In the genomic region with DNA sequence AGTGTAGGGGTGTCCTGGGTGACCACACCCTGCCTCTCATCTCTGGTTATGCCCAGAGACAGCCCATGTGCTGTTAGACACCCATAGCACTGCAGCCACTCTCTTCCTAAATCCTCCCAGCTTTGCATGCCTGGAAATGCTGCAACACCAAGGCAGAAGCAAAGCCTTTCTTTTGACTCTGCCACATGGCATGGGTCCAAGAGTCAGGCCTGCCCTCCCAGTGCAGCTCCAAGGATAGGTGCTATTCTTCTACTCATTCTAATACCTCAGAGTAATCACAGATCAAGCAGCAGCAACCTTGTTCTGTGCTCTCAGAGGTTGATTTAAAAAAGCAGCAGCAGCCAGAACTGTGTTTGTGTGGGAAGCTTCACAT, we compare ENCODE assay signal across 15 cellular contexts. TPM values are rescaled to one million over a fixed set of nuclear protein-coding genes. Genes with fewer than 3 reads are reported as not detected.
A peak's percentile ranks its signal among the peaks of the same experiment; 100 is the strongest.
DNase-seq lines count a peak whose midpoint lies in the region; ATAC-seq, FAIRE-seq and TF ChIP-seq lines count a peak whose summit lies in the region.
"Had no signal": no experiment of that assay in that cellular context is flagged by ENCODE, and none has a peak within 500 bp of the region (broad histone marks: within the 10 kb centered on the region; RNA-seq: fewer than 3 reads in every experiment).

No MANE protein-coding gene starts in this region.

- H3K23ac ChIP-seq in H9 (ENCODE audit: insufficient read length, low read depth, low read length): no peak overlapping the region

- H3K79me1 ChIP-seq in H9 (ENCODE audit: insufficient read depth, low read depth, low read length, poor library complexity, severe bottlenecking): no peaks in the 10 kb centered on the region

- H4K8ac ChIP-seq in H9 (replicated peaks; ENCODE audit: insufficient read length, low read depth, low read length): no peak overlapping the region

- no peak overlapping the region for H4K91ac ChIP-seq in H9 (ENCODE audit: insufficient read length, low read depth, low read length)

- H4K5ac ChIP-seq in H9 (ENCODE audit: insufficient read length, low read depth, low read length): no peak overlapping the region

- peak; percentile 44 for ATAC-seq in GM12878
- no peak for ATAC-seq in psoas muscle
- no peak for ATAC-seq in GM19463 (IDR thresholded peaks at IDR 0.05; ENCODE audit: unreplicated experiment)
- ATAC-seq: activated T-cell treated with anti-CD3 and anti-CD28 coated beads, Interleukin-2, amount 50 U/mL, for 4 hours; natural killer cell treated with Interleukin-12 subunit alpha and Interleukin-12 subunit beta and Interleukin-15 and Interleukin-18, amount 100 ng/mL, for 72 hours had no signal

- no peaks in the 10 kb centered on the region for H3K9me3 ChIP-seq in H9 (ENCODE audit: control insufficient read depth, low read depth, low read length)
- H3K9me3 ChIP-seq in GM12878 (replicated peaks; ENCODE audit: control insufficient read depth, insufficient read depth, low read length): no peaks in the 10 kb centered on the region; the same call in 2 of the 3 replicates
- H3K9me3 ChIP-seq in left ventricle myocardium inferior (replicated peaks): no peaks in the 10 kb centered on the region
- H3K9me3 ChIP-seq in psoas muscle: no peaks in the 10 kb centered on the region
- H3K9me3 ChIP-seq: esophagus squamous epithelium had no signal

- FAIRE-seq in GM12878 (lab: Jason Lieb, UNC): no peak
- FAIRE-seq: astrocyte had no signal

- no peak for TF ChIP-seq EP300 in GM12878 (IDR thresholded peaks at IDR 0.05; ENCODE audit: borderline replicate concordance in 1 of 2, control insufficient read depth in 1 of 2, low read depth in 2 of 2, low read length in 2 of 2)

- H3K4me3 ChIP-seq in GM12878: no peak overlapping the region
- H3K4me3 ChIP-seq in left ventricle myocardium inferior: no peak overlapping the region
- H3K4me3 ChIP-seq in psoas muscle: no peak overlapping the region
- H3K4me3 ChIP-seq: esophagus squamous epithelium had no signal

- no peaks in the 10 kb centered on the region for H3K36me3 ChIP-seq in GM12878 (ENCODE audit: control insufficient read depth in 2 of 2, insufficient read depth in 2 of 2, low read length in 1 of 2)
- no peaks in the 10 kb centered on the region for H3K36me3 ChIP-seq in left ventricle myocardium inferior
- H3K36me3 ChIP-seq in psoas muscle (ENCODE audit: insufficient read depth in 1 of 2, low read depth in 1 of 2): no peaks in the 10 kb centered on the region
- H3K36me3 ChIP-seq: esophagus squamous epithelium had no signal

- no peak for TF ChIP-seq CTCF in 22Rv1 (IDR thresholded peaks at IDR 0.05)
- TF ChIP-seq CTCF in H9 (conservative IDR thresholded peaks at IDR 0.05): no peak
- no peak for TF ChIP-seq CTCF in GM12878 (IDR thresholded peaks at IDR 0.05 in 2 of 3, conservative IDR thresholded peaks at IDR 0.05 in 1 of 3; ENCODE audit: control insufficient read depth in 2 of 3, extremely low read depth in 1 of 3, insufficient read depth in 1 of 3, low read depth in 3 of 3, low read length in 3 of 3)
- no peak for TF ChIP-seq CTCF in left ventricle myocardium inferior (IDR thresholded peaks at IDR 0.05; ENCODE audit: borderline replicate concordance)
- TF ChIP-seq CTCF in psoas muscle (IDR thresholded peaks at IDR 0.05): no peak

- SMC1A ChIA-PET in GM12878 (lab: Charles Lee; ENCODE audit: uncharacterized antibody, unreplicated experiment): interaction anchor here (1.2 kb wide), 1 partner anchor 9 kb away, joined by 3 read pairs; no protein-coding TSS in a partner anchor

- H3K4me1 ChIP-seq in H9 (ENCODE audit: insufficient read depth, low read length) (peaks cover 2% of the 10 kb centered on the region; the same call in 1 of the 2 replicates), GM12878 (ENCODE audit: control insufficient read depth, insufficient read depth, low read length) (peaks cover 7% of the 10 kb centered on the region; the same call in 1 of the 2 replicates), left ventricle myocardium inferior (peaks cover 55% of the 10 kb centered on the region), psoas muscle (no peaks in the 10 kb centered on the region)

- in situ Hi-C loops in GM12878 (cut with MboI): no loop called here

- no peaks in the 10 kb centered on the region for H3K36me3 Mint-ChIP-seq in H9 (ENCODE audit: insufficient read depth in 1 of 3, low read depth in 3 of 3)
- H3K36me3 Mint-ChIP-seq: natural killer cell treated with Interleukin-12 subunit alpha and Interleukin-12 subunit beta and Interleukin-15 and Interleukin-18, amount 100 ng/mL, for 72 hours had no signal

- H3K4me3 Mint-ChIP-seq in H9: no peak overlapping the region
- H3K4me3 Mint-ChIP-seq: activated T-cell treated with anti-CD3 and anti-CD28 coated beads, Interleukin-2, amount 50 U/mL, for 4 hours; natural killer cell treated with Interleukin-12 subunit alpha and Interleukin-12 subunit beta and Interleukin-15 and Interleukin-18, amount 100 ng/mL, for 72 hours had no signal

- H3K23me2 ChIP-seq in H9 (ENCODE audit: insufficient read length, low read depth, low read length, poor library complexity, severe bottlenecking): no peaks in the 10 kb centered on the region

- TF ChIP-seq RAD21 in GM12878 (IDR thresholded peaks at IDR 0.05; ENCODE audit: insufficient read depth, low read depth, low read length): no peak

- RAD21 ChIA-PET in GM12878 (lab: Charles Lee; ENCODE audit: unreplicated experiment): interaction anchor here (0.7 to 1.0 kb wide), 2 partner anchors 20 to 61 kb away, joined by 3 read pairs; no protein-coding TSS in a partner anchor

- intact Hi-C loops in GM12878 (cut with micrococcal nuclease; ENCODE audit: unreplicated experiment) (no loop called here), left ventricle myocardium inferior (cut with micrococcal nuclease) (no loop called here), psoas muscle (cut with DNase I) (no loop called here)

- no peaks in the 10 kb centered on the region for H3K79me2 ChIP-seq in H9 (ENCODE audit: insufficient read depth, low read length)
- no peaks in the 10 kb centered on the region for H3K79me2 ChIP-seq in GM12878 (ENCODE audit: control insufficient read depth, insufficient read depth, low read length)

- no TSS peak for BruUV-seq in GM12878 (replicated peaks; lab: Mats Ljungman, UMichigan)

- H3K9me3 Mint-ChIP-seq in H9: no peaks in the 10 kb centered on the region
- H3K9me3 Mint-ChIP-seq: activated T-cell treated with anti-CD3 and anti-CD28 coated beads, Interleukin-2, amount 50 U/mL, for 4 hours; natural killer cell treated with Interleukin-12 subunit alpha and Interleukin-12 subunit beta and Interleukin-15 and Interleukin-18, amount 100 ng/mL, for 72 hours had no signal

- no peak overlapping the region for H2BK15ac ChIP-seq in H9 (ENCODE audit: low read depth, low read length)

- no peak overlapping the region for H3K4ac ChIP-seq in H9 (ENCODE audit: low read depth, low read length)

- TF ChIP-seq POLR2A in GM12878 (IDR thresholded peaks at IDR 0.05; ENCODE audit: low read depth, low read length): no peak

- H3K27ac ChIP-seq in 22Rv1 (peak overlapping the region; percentile 82), H9 (ENCODE audit: insufficient read length, low read depth, low read length) (no peak overlapping the region), GM12878 (ENCODE audit: control insufficient read depth, insufficient read depth) (no peak overlapping the region), left ventricle myocardium inferior (replicated peaks) (peak overlapping the region; percentile 58), psoas muscle (no peak overlapping the region)

- POLR2A ChIA-PET in GM12878 (lab: Charles Lee): no interaction called here

- H3K18ac ChIP-seq in H9 (ENCODE audit: insufficient read length, low read depth, low read length): no peak overlapping the region

- H3K9ac ChIP-seq in H9 (ENCODE audit: extremely low read depth, insufficient read length, low read length): no peak overlapping the region
- H3K9ac ChIP-seq in GM12878 (ENCODE audit: control insufficient read depth, insufficient read depth, low read length): no peak overlapping the region

- H2BK120ac ChIP-seq in H9 (ENCODE audit: low read depth, low read length, poor library complexity, severe bottlenecking): no peak overlapping the region

- H2BK12ac ChIP-seq in H9 (ENCODE audit: insufficient read length, low read depth, low read length): no peak overlapping the region

- CTCF ChIA-PET in GM12878 (lab: Yijun Ruan, JAX): interaction anchor here (1.4 kb wide), 1 partner anchor 12 kb away, joined by 4 read pairs; no protein-coding TSS in a partner anchor

- no peak overlapping the region for H2BK5ac ChIP-seq in H9 (ENCODE audit: insufficient read length, low read length)

- no peaks in the 10 kb centered on the region for H4K20me1 ChIP-seq in H9 (ENCODE audit: control insufficient read depth, insufficient read depth, insufficient read length)
- no peaks in the 10 kb centered on the region for H4K20me1 ChIP-seq in GM12878 (ENCODE audit: control insufficient read depth, insufficient read depth)

- H3K27me3 ChIP-seq in H9 (ENCODE audit: insufficient read depth, low read length) (no peaks in the 10 kb centered on the region), GM12878 (replicated peaks in 1 of 2; ENCODE audit: control insufficient read depth in 2 of 2, insufficient read depth in 2 of 2, low read length in 1 of 2) (no peaks in the 10 kb centered on the region), left ventricle myocardium inferior (ENCODE audit: low read depth) (no peaks in the 10 kb centered on the region), psoas muscle (ENCODE audit: insufficient read depth in 3 of 3, low read length in 2 of 3) (peaks cover 0 to 4% (median 0%) of the 10 kb centered on the region in 3 donors)
- H3K27me3 ChIP-seq: esophagus squamous epithelium had no signal

- no peak overlapping the region for H3K4me2 ChIP-seq in H9 (ENCODE audit: insufficient read depth, insufficient read length, low read length)
- H3K4me2 ChIP-seq in GM12878 (ENCODE audit: control insufficient read depth, insufficient read depth): no peak overlapping the region

- H2BK20ac ChIP-seq in H9 (ENCODE audit: low read depth, low read length, poor library complexity, severe bottlenecking): no peak overlapping the region

- H3T11ph ChIP-seq in H9 (ENCODE audit: low read length): no peak overlapping the region

- no peaks in the 10 kb centered on the region for H3K27me3 Mint-ChIP-seq in H9 (ENCODE audit: low read depth)

- H3K56ac ChIP-seq in H9 (ENCODE audit: insufficient read length, low read depth, low read length): no peak overlapping the region

- DNase-seq in H9 (no peak), GM12878 (ENCODE audit: low read depth, low spot score) (no peak), left ventricle myocardium inferior (no peak), psoas muscle (no peak), GM19240 (ENCODE audit: insufficient read length, low spot score) (no peak)
- no peak for DNase-seq in stimulated activated CD4-positive, alpha-beta T cell treated with anti-CD3 and anti-CD28 coated beads, Interleukin-4, amount 100 ng/mL, for 1 hour
- DNase-seq: activated T-cell treated with anti-CD3 and anti-CD28 coated beads, Interleukin-2, amount 50 U/mL, for 4 hours; esophagus squamous epithelium; GOT3; NCI-H1694 treated with DMSO at 0.1 percent for 48 hours; stimulated activated CD4-positive, alpha-beta T cell treated with anti-CD3 and anti-CD28 coated beads, Interleukin-15, amount 100 ng/mL, for 24 hours had no signal

- H2AK5ac ChIP-seq in H9 (ENCODE audit: insufficient read length, low read length): no peak overlapping the region

- H3K14ac ChIP-seq in H9 (ENCODE audit: insufficient read depth, low read length): no peak overlapping the region

- H3K27ac Mint-ChIP-seq in H9: peak overlapping the region; percentile 14 to 71 (median 38); a peak in 3 of 7 replicates
- H3K27ac Mint-ChIP-seq: natural killer cell treated with Interleukin-12 subunit alpha and Interleukin-12 subunit beta and Interleukin-15 and Interleukin-18, amount 100 ng/mL, for 72 hours had no signal

- H3K4me1 Mint-ChIP-seq in H9: peaks cover 23 to 28% of the 10 kb centered on the region in 2 experiments

- no peak overlapping the region for H2AFZ ChIP-seq in H9 (ENCODE audit: low read length)
- H2AFZ ChIP-seq in GM12878 (ENCODE audit: control insufficient read depth, low read depth, low read length): no peak overlapping the region

RNA-seq across cellular contexts. Expression of a gene that starts 23.4 kb away (rescaled TPM):
- total RNA-seq in H9 (2021) (0.44 and 0.48 TPM in 2 replicates), GM12878 (2014; rRNA removed) (1.3 and 2.3 TPM in 2 replicates), GM12878 (2014; rRNA removed; fragmentation: Illumina TruSeq; extraction: Trizol) (0.88 and 1.2 TPM in 2 replicates), GM12878 (2021) (1.4 and 2.1 TPM in 2 replicates), left ventricle myocardium inferior (0.38 TPM), psoas muscle (not detected)
- total RNA-seq in GM12878 (2013; cell fraction: nucleolus; rRNA removed): 83.6 and 99.6 TPM in 2 replicates
- 0.21 TPM for polyA plus RNA-seq in GM12878 (2011; ENCODE audit: low read depth)
- polyA plus RNA-seq in GM12878 (2011; rRNA removed) (3.2 and 5.7 TPM in 2 replicates), GM12878 (2014; fragmentation: Illumina TruSeq; extraction: Trizol) (0.60 and 0.76 TPM in 2 replicates), GM12878 (2014; fragmentation: Nextera tagmentation; extraction: Ambion mirVana) (1 to 10 TPM in 1 of 2 experiments, under 1 TPM in 1; 0.38 to 1.2 TPM), GM12878 (2014; rRNA removed) (1.2 and 1.4 TPM in 2 replicates), GM12878 (2016; fragmentation: Nextera tagmentation; extraction: Ambion mirVana) (1 to 10 TPM; 1.4 to 1.6 TPM), psoas muscle (under 1 TPM in 1 of 3 donors, not detected in 2; 0.04 TPM)
- polyA plus RNA-seq in GM12878 (2011; cell fraction: cytosol; rRNA removed): 3.7 and 4.0 TPM in 2 replicates
- polyA plus RNA-seq in GM12878 (2011; cell fraction: nucleus; rRNA removed): 12.6 and 17.6 TPM in 2 replicates
- polyA plus RNA-seq in GM12878 (2012): 0.64 and 1.5 TPM in 2 replicates
- 6.7 and 11.3 TPM in 2 replicates for polyA minus RNA-seq in GM12878 (2011; rRNA and poly(A)+ RNA removed)
- polyA minus RNA-seq in GM12878 (2011; cell fraction: cytosol; rRNA and poly(A)+ RNA removed): 0.94 and 1.3 TPM in 2 replicates
- polyA minus RNA-seq in GM12878 (2011; cell fraction: nucleus; rRNA and poly(A)+ RNA removed): 12.0 and 23.8 TPM in 2 replicates
- total RNA-seq: activated T-cell treated with anti-CD3 and anti-CD28 coated beads, Interleukin-2, amount 50 U/mL, for 4 hours; esophagus squamous epithelium; natural killer cell treated with Interleukin-12 subunit alpha and Interleukin-12 subunit beta and Interleukin-15 and Interleukin-18, amount 100 ng/mL, for 72 hours had no signal

RNA-seq across cellular contexts. Expression of a gene that starts 55.3 kb away (rescaled TPM):
- total RNA-seq in H9 (2021): 52.0 and 56.3 TPM in 2 replicates
- total RNA-seq in GM12878 (2013; cell fraction: nucleolus; rRNA removed): 283 and 289 TPM in 2 replicates
- 38.4 and 45.6 TPM in 2 replicates for total RNA-seq in GM12878 (2014; rRNA removed)
- total RNA-seq in GM12878 (2014; rRNA removed; fragmentation: Illumina TruSeq; extraction: Trizol): 45.1 and 46.3 TPM in 2 replicates
- total RNA-seq in GM12878 (2021): 44.5 and 49.4 TPM in 2 replicates
- polyA plus RNA-seq in GM12878 (2011; ENCODE audit: low read depth): 5.9 TPM
- 102 and 143 TPM in 2 replicates for polyA plus RNA-seq in GM12878 (2011; rRNA removed)
- polyA plus RNA-seq in GM12878 (2011; cell fraction: cytosol; rRNA removed): 41.0 and 52.2 TPM in 2 replicates
- 58.2 and 63.3 TPM in 2 replicates for polyA plus RNA-seq in GM12878 (2011; cell fraction: nucleus; rRNA removed)
- 20.4 and 27.9 TPM in 2 replicates for polyA plus RNA-seq in GM12878 (2012)
- polyA plus RNA-seq in GM12878 (2014; fragmentation: Illumina TruSeq; extraction: Trizol): 61.4 and 74.0 TPM in 2 replicates
- polyA plus RNA-seq in GM12878 (2014; fragmentation: Nextera tagmentation; extraction: Ambion mirVana): 1 to 10 TPM; 3.9 to 4.3 TPM
- 32.7 and 39.8 TPM in 2 replicates for polyA plus RNA-seq in GM12878 (2014; rRNA removed)
- 10 to 100 TPM; 38.2 to 40.3 TPM for polyA plus RNA-seq in GM12878 (2016; fragmentation: Nextera tagmentation; extraction: Ambion mirVana)
- polyA minus RNA-seq in GM12878 (2011; rRNA and poly(A)+ RNA removed): 47.9 and 72.2 TPM in 2 replicates
- polyA minus RNA-seq in GM12878 (2011; cell fraction: cytosol; rRNA and poly(A)+ RNA removed): 23.1 and 25.4 TPM in 2 replicates
- polyA minus RNA-seq in GM12878 (2011; cell fraction: nucleus; rRNA and poly(A)+ RNA removed): 51.7 and 64.1 TPM in 2 replicates
- total RNA-seq in left ventricle myocardium inferior: 32.7 TPM
- 10 to 100 TPM; 24.3 to 32.3 (median 27.7) TPM for total RNA-seq in psoas muscle
- polyA plus RNA-seq in psoas muscle: 10 to 100 TPM; 10.8 to 22.7 (median 19.0) TPM

Comparison
In these comparisons a context has a peak if more than half of its experiments do, and no peak if none do; other contexts are left out.
1. H3K27ac ChIP-seq: peak in 22Rv1 (single experiment) and left ventricle myocardium inferior (single experiment); none in H9 (single experiment), GM12878 (single experiment) and psoas muscle (single experiment).